Comparison of ENCODE assay signal across 18 cellular contexts in the genomic region with DNA sequence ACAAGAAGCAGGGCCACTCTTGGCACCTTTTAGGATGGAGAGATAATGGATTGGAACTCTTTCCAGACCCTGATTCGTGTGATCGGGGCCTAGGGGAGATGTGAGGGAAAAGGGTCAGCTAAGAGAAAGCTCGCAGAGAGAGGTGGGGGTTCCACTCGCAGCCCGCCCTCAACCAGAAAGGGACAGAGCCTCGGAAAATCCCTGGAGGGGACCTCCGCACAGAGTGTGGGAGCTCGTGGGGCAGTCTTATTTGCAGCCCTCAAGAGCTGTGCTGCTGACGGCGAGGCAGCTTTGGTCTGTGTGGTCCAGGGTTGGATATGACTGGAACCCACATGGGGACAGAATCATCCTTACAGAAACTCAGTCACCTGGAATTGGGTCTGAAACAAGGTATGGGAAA.
"Had no signal": no experiment of that assay in that cellular context is flagged by ENCODE, and none has a peak within 500 bp of the region (broad histone marks: within the 10 kb centered on the region; RNA-seq: fewer than 3 reads in every experiment).

No MANE protein-coding gene starts in this region.

- H3K4me3 ChIP-seq: dorsolateral prefrontal cortex, lower lobe of right lung, mucosa of descending colon, right lobe of liver, thoracic aorta, tibial nerve, upper lobe of left lung had no signal

- H3K4me1 ChIP-seq: lower lobe of right lung, parathyroid adenoma, upper lobe of left lung had no signal

- H3K9me3 Mint-ChIP-seq: neural crest cell had no signal

- H3K36me3 ChIP-seq: lower lobe of right lung, right lobe of liver, thoracic aorta, tibial nerve, upper lobe of left lung had no signal

- H3K4me1 Mint-ChIP-seq: stimulated activated memory B cell treated with anti-CD40 and anti-IgM and Interleukin-4, amounts not matched to agents 10 μg/mL and 1 μg/mL and 100 μg/mL, for 72 hours had no signal

- H3K36me3 Mint-ChIP-seq: naive thymus-derived CD4-positive, alpha-beta T cell; stimulated activated memory B cell treated with anti-CD40 and anti-IgM and Interleukin-4, amounts not matched to agents 10 μg/mL and 1 μg/mL and 100 μg/mL, for 72 hours had no signal

- H3K27ac ChIP-seq: dorsolateral prefrontal cortex, lower lobe of right lung, parathyroid adenoma, right lobe of liver, thoracic aorta, tibial nerve, upper lobe of left lung had no signal

- DNase-seq: effector CD4-positive, alpha-beta T cell; head of caudate nucleus; left ventricle myocardium superior; lower lobe of right lung; mucosa of descending colon; naive thymus-derived CD4-positive, alpha-beta T cell; right lobe of liver; stimulated activated CD4-positive, alpha-beta T cell treated with anti-CD3 and anti-CD28 coated beads, Interleukin-4, amount 100 ng/mL, for 4 hours; stimulated activated naive CD8-positive, alpha-beta T cell treated with anti-CD3 and anti-CD28 coated beads, Interleukin-15, Interleukin-2, amounts not matched to agents 100 U/mL and 50 U/mL, for 24 hours; substantia nigra; upper lobe of left lung had no signal

- H3K9me3 ChIP-seq: lower lobe of right lung, mucosa of descending colon, right lobe of liver, thoracic aorta, tibial nerve, upper lobe of left lung had no signal

- ATAC-seq: left ventricle myocardium superior; lower lobe of right lung; mucosa of descending colon; naive thymus-derived CD4-positive, alpha-beta T cell; right lobe of liver; stimulated activated memory B cell treated with anti-CD40 and anti-IgM and Interleukin-4, amounts not matched to agents 10 μg/mL and 1 μg/mL and 100 μg/mL, for 72 hours; stimulated activated naive CD8-positive, alpha-beta T cell treated with anti-CD3 and anti-CD28 coated beads, Interleukin-15, Interleukin-2, amounts not matched to agents 100 U/mL and 50 U/mL, for 24 hours had no signal

- H3K27me3 ChIP-seq: right lobe of liver, tibial nerve, upper lobe of left lung had no signal

- H3K27ac Mint-ChIP-seq: naive thymus-derived CD4-positive, alpha-beta T cell; progenitor cell of endocrine pancreas; stimulated activated memory B cell treated with anti-CD40 and anti-IgM and Interleukin-4, amounts not matched to agents 10 μg/mL and 1 μg/mL and 100 μg/mL, for 72 hours had no signal

- H3K4me3 Mint-ChIP-seq: naive thymus-derived CD4-positive, alpha-beta T cell; neural crest cell; stimulated activated memory B cell treated with anti-CD40 and anti-IgM and Interleukin-4, amounts not matched to agents 10 μg/mL and 1 μg/mL and 100 μg/mL, for 72 hours had no signal
